1 cellular context compared by ENCODE assay signal in genomic region chr3:69541059-69541471, GRCh38.
TF ChIP-seq lines count a peak whose summit lies in the region.

No MANE protein-coding gene starts in this region.

TF ChIP-seq in H1, 55 proteins besides CTCF, POLR2A, EP300 and RAD21 (continued from another document):
- TF ChIP-seq CHD7 (IDR thresholded peaks at IDR 0.05; ENCODE audit: insufficient replicate concordance, low read length) = no peak
- peak; percentile 36; the same call in 1 of the 2 replicates for TF ChIP-seq TEAD4 (IDR thresholded peaks at IDR 0.05; ENCODE audit: low read depth, low read length)
- TF ChIP-seq SP4 (IDR thresholded peaks at IDR 0.05; ENCODE audit: low read length) = no peak
